1 cellular context compared by ENCODE assay signal in genomic region chr1:64864018-64864945, GRCh38.
A peak's percentile ranks its signal among the peaks of the same experiment; 100 is the strongest.
TF ChIP-seq lines count a peak whose summit lies in the region.

No MANE protein-coding gene starts in this region.

TF ChIP-seq in K562, 482 proteins besides CTCF, POLR2A, EP300 and RAD21 (continued from another document and continues in another):
- TF ChIP-seq, protein P1, sequence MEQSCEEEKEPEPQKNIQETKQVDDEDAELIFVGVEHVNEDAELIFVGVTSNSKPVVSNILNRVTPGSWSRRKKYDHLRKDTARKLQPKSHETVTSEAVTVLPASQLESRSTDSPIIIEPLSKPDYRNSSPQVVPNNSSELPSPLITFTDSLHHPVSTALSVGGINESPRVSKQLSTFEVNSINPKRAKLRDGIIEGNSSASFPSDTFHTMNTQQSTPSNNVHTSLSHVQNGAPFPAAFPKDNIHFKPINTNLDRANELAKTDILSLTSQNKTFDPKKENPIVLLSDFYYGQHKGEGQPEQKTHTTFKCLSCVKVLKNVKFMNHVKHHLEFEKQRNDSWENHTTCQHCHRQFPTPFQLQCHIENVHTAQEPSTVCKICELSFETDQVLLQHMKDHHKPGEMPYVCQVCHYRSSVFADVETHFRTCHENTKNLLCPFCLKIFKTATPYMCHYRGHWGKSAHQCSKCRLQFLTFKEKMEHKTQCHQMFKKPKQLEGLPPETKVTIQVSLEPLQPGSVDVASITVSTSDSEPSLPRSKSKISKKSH (CRISPR knock-in tag; IDR thresholded peaks at IDR 0.05) = no peak
- TF ChIP-seq, protein P2, sequence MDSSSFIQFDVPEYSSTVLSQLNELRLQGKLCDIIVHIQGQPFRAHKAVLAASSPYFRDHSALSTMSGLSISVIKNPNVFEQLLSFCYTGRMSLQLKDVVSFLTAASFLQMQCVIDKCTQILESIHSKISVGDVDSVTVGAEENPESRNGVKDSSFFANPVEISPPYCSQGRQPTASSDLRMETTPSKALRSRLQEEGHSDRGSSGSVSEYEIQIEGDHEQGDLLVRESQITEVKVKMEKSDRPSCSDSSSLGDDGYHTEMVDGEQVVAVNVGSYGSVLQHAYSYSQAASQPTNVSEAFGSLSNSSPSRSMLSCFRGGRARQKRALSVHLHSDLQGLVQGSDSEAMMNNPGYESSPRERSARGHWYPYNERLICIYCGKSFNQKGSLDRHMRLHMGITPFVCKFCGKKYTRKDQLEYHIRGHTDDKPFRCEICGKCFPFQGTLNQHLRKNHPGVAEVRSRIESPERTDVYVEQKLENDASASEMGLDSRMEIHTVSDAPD (CRISPR knock-in tag; IDR thresholded peaks at IDR 0.05) = peak; percentile 82; the same call in 1 of the 2 replicates
- TF ChIP-seq SMARCC2 (IDR thresholded peaks at IDR 0.05; ENCODE audit: low read depth) = peak; percentile 98
- no peak for TF ChIP-seq ZNF780A (CRISPR knock-in tag; IDR thresholded peaks at IDR 0.05)
- no peak for TF ChIP-seq SMARCB1 (IDR thresholded peaks at IDR 0.05; ENCODE audit: insufficient read length, low read depth)
- no peak for TF ChIP-seq DIDO1 (tag; IDR thresholded peaks at IDR 0.05; ENCODE audit: low read depth)
- TF ChIP-seq ARHGAP35 (IDR thresholded peaks at IDR 0.05; ENCODE audit: partially characterized antibody) = no peak
- TF ChIP-seq GATA2 (CRISPR knock-in tag; IDR thresholded peaks at IDR 0.05) = peak; percentile 83
- no peak for TF ChIP-seq BRF1 (IDR thresholded peaks at IDR 0.05; ENCODE audit: borderline replicate concordance, extremely low read depth, insufficient read length)
- TF ChIP-seq NFE2 (IDR thresholded peaks at IDR 0.05; ENCODE audit: low read depth) = peak; percentile 50
- TF ChIP-seq, protein P3, sequence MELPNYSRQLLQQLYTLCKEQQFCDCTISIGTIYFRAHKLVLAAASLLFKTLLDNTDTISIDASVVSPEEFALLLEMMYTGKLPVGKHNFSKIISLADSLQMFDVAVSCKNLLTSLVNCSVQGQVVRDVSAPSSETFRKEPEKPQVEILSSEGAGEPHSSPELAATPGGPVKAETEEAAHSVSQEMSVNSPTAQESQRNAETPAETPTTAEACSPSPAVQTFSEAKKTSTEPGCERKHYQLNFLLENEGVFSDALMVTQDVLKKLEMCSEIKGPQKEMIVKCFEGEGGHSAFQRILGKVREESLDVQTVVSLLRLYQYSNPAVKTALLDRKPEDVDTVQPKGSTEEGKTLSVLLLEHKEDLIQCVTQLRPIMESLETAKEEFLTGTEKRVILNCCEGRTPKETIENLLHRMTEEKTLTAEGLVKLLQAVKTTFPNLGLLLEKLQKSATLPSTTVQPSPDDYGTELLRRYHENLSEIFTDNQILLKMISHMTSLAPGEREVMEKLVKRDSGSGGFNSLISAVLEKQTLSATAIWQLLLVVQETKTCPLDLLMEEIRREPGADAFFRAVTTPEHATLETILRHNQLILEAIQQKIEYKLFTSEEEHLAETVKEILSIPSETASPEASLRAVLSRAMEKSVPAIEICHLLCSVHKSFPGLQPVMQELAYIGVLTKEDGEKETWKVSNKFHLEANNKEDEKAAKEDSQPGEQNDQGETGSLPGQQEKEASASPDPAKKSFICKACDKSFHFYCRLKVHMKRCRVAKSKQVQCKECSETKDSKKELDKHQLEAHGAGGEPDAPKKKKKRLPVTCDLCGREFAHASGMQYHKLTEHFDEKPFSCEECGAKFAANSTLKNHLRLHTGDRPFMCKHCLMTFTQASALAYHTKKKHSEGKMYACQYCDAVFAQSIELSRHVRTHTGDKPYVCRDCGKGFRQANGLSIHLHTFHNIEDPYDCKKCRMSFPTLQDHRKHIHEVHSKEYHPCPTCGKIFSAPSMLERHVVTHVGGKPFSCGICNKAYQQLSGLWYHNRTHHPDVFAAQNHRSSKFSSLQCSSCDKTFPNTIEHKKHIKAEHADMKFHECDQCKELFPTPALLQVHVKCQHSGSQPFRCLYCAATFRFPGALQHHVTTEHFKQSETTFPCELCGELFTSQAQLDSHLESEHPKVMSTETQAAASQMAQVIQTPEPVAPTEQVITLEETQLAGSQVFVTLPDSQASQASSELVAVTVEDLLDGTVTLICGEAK (IDR thresholded peaks at IDR 0.05) = peak; percentile 59
- TF ChIP-seq, protein P3 (CRISPR knock-in tag; IDR thresholded peaks at IDR 0.05) = no peak
- TF ChIP-seq E2F5 (CRISPR knock-in tag; IDR thresholded peaks at IDR 0.05) = no peak
- TF ChIP-seq ZNF277 (CRISPR knock-in tag; IDR thresholded peaks at IDR 0.05; ENCODE audit: borderline replicate concordance) = no peak
- TF ChIP-seq FOXA1 (IDR thresholded peaks at IDR 0.05; ENCODE audit: borderline replicate concordance) = peak; percentile 45; the same call in 1 of the 2 replicates
- TF ChIP-seq KLF10 (CRISPR knock-in tag; IDR thresholded peaks at IDR 0.05) = no peak
- no peak for TF ChIP-seq HNRNPK (IDR thresholded peaks at IDR 0.05; ENCODE audit: low read depth, low read length, poor library complexity, severe bottlenecking)
- TF ChIP-seq, protein P4, sequence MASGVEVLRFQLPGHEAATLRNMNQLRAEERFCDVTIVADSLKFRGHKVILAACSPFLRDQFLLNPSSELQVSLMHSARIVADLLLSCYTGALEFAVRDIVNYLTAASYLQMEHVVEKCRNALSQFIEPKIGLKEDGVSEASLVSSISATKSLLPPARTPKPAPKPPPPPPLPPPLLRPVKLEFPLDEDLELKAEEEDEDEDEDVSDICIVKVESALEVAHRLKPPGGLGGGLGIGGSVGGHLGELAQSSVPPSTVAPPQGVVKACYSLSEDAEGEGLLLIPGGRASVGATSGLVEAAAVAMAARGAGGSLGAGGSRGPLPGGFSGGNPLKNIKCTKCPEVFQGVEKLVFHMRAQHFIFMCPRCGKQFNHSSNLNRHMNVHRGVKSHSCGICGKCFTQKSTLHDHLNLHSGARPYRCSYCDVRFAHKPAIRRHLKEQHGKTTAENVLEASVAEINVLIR (CRISPR knock-in tag; IDR thresholded peaks at IDR 0.05) = no peak
- TF ChIP-seq ZNF586 (CRISPR knock-in tag; conservative IDR thresholded peaks at IDR 0.05) = no peak
- TF ChIP-seq CHD2 (IDR thresholded peaks at IDR 0.05; ENCODE audit: low read depth, low read length) = no peak
- TF ChIP-seq HMG20B (CRISPR knock-in tag; IDR thresholded peaks at IDR 0.05) = no peak
- TF ChIP-seq SIRT6 (IDR thresholded peaks at IDR 0.05; ENCODE audit: low read depth, low read length) = no peak
- peak; percentile 77 for TF ChIP-seq CXXC5 (CRISPR knock-in tag; IDR thresholded peaks at IDR 0.05)
- no peak for TF ChIP-seq ARID2 (IDR thresholded peaks at IDR 0.05)
- no peak for TF ChIP-seq XRCC3 (IDR thresholded peaks at IDR 0.05)
- TF ChIP-seq SIN3A (IDR thresholded peaks at IDR 0.05; ENCODE audit: borderline replicate concordance in 2 of 2, control insufficient read depth in 1 of 2, low read depth in 2 of 2, low read length in 2 of 2) = no peak; a peak in 1 of 4 replicates
- TF ChIP-seq, protein P5, sequence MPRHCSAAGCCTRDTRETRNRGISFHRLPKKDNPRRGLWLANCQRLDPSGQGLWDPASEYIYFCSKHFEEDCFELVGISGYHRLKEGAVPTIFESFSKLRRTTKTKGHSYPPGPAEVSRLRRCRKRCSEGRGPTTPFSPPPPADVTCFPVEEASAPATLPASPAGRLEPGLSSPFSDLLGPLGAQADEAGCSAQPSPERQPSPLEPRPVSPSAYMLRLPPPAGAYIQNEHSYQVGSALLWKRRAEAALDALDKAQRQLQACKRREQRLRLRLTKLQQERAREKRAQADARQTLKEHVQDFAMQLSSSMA (CRISPR knock-in tag; IDR thresholded peaks at IDR 0.05) = no peak
- TF ChIP-seq, protein P6, sequence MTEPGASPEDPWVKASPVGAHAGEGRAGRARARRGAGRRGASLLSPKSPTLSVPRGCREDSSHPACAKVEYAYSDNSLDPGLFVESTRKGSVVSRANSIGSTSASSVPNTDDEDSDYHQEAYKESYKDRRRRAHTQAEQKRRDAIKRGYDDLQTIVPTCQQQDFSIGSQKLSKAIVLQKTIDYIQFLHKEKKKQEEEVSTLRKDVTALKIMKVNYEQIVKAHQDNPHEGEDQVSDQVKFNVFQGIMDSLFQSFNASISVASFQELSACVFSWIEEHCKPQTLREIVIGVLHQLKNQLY (CRISPR knock-in tag; conservative IDR thresholded peaks at IDR 0.05) = no peak
- no peak for TF ChIP-seq CEBPG (CRISPR knock-in tag; IDR thresholded peaks at IDR 0.05)
- no peak for TF ChIP-seq CEBPG (tag; conservative IDR thresholded peaks at IDR 0.05 in 1 of 2, IDR thresholded peaks at IDR 0.05 in 1 of 2)
- peak; percentile 94 for TF ChIP-seq FOXK1 (CRISPR knock-in tag; IDR thresholded peaks at IDR 0.05; ENCODE audit: borderline replicate concordance)
- TF ChIP-seq GTF3C2 (IDR thresholded peaks at IDR 0.05; ENCODE audit: borderline replicate concordance, extremely low read depth, insufficient read length) = no peak
- no peak for TF ChIP-seq POLR2H (tag; IDR thresholded peaks at IDR 0.05; ENCODE audit: low read depth)
- no peak for TF ChIP-seq ZNF354B (CRISPR knock-in tag; IDR thresholded peaks at IDR 0.05)
- TF ChIP-seq BCL6 (CRISPR knock-in tag; IDR thresholded peaks at IDR 0.05) = no peak
- no peak for TF ChIP-seq ZNF583 (CRISPR knock-in tag; IDR thresholded peaks at IDR 0.05)
- peak; percentile 32; the same call in 1 of the 2 replicates for TF ChIP-seq ZBTB7A (IDR thresholded peaks at IDR 0.05; ENCODE audit: borderline replicate concordance, control insufficient read depth, low read depth, low read length)
- TF ChIP-seq HDGF (IDR thresholded peaks at IDR 0.05) = no peak
- TF ChIP-seq FOXJ3 (CRISPR knock-in tag; IDR thresholded peaks at IDR 0.05) = no peak
- TF ChIP-seq ARID1B (IDR thresholded peaks at IDR 0.05) = peak; percentile 99
- no peak for TF ChIP-seq ZNF3 (CRISPR knock-in tag; IDR thresholded peaks at IDR 0.05)
- TF ChIP-seq, protein P7, sequence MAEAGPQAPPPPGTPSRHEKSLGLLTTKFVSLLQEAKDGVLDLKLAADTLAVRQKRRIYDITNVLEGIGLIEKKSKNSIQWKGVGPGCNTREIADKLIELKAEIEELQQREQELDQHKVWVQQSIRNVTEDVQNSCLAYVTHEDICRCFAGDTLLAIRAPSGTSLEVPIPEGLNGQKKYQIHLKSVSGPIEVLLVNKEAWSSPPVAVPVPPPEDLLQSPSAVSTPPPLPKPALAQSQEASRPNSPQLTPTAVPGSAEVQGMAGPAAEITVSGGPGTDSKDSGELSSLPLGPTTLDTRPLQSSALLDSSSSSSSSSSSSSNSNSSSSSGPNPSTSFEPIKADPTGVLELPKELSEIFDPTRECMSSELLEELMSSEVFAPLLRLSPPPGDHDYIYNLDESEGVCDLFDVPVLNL (CRISPR knock-in tag; IDR thresholded peaks at IDR 0.05; ENCODE audit: low read depth) = no peak
- no peak for TF ChIP-seq HMG20A (CRISPR knock-in tag; conservative IDR thresholded peaks at IDR 0.05)
- no peak for TF ChIP-seq MED1 (CRISPR knock-in tag; IDR thresholded peaks at IDR 0.05; ENCODE audit: borderline replicate concordance)
- no peak for TF ChIP-seq NR3C1 (CRISPR knock-in tag; IDR thresholded peaks at IDR 0.05)
